Comparison of ENCODE assay signal across 10 cellular contexts in genomic region chr7:128783143-128783799, GRCh38. TPM values are rescaled to one million over a fixed set of nuclear protein-coding genes. Genes with fewer than 3 reads are reported as not detected.
DNase-seq lines count a peak whose midpoint lies in the region; ATAC-seq and TF ChIP-seq lines count a peak whose summit lies in the region.
"Had no signal": no experiment of that assay in that cellular context is flagged by ENCODE, and none has a peak within 500 bp of the region (broad histone marks: within the 10 kb centered on the region; RNA-seq: fewer than 3 reads in every experiment).

No MANE protein-coding gene starts in this region.

- H3K9me2 ChIP-seq in hepatocyte (replicated peaks; ENCODE audit: insufficient read depth): no peaks in the 10 kb centered on the region

- H3K79me2 ChIP-seq in hepatocyte (no peaks in the 10 kb centered on the region), smooth muscle cell (ENCODE audit: low read depth) (no peaks in the 10 kb centered on the region)

- peaks cover under 1% of the 10 kb centered on the region; the same call in 1 of the 2 replicates for H3K27me3 Mint-ChIP-seq in WTC11 (ENCODE audit: low read depth)

- no peaks in the 10 kb centered on the region for H3K36me3 Mint-ChIP-seq in WTC11

- H3K36me3 ChIP-seq in hepatocyte (replicated peaks; ENCODE audit: insufficient read depth, low read depth) (no peaks in the 10 kb centered on the region), smooth muscle cell (ENCODE audit: low read depth) (no peaks in the 10 kb centered on the region)

- H3K4me2 ChIP-seq in hepatocyte (peak overlapping the region; percentile 53), smooth muscle cell (peak overlapping the region; percentile 44)

- H3K9ac ChIP-seq in smooth muscle cell (ENCODE audit: low read depth): no peak overlapping the region

- H3K4me1 Mint-ChIP-seq in WTC11: peaks cover 10% of the 10 kb centered on the region

- H3K4me1 ChIP-seq in hepatocyte (ENCODE audit: insufficient read depth): peaks cover 5% of the 10 kb centered on the region
- no peaks in the 10 kb centered on the region for H3K4me1 ChIP-seq in smooth muscle cell (ENCODE audit: low read depth)

- no peak overlapping the region for H3K27ac ChIP-seq in hepatocyte
- no peak overlapping the region for H3K27ac ChIP-seq in smooth muscle cell (ENCODE audit: low read depth)
- H3K27ac ChIP-seq: skin epidermis had no signal

- peak overlapping the region; percentile 90 for H3K4me3 Mint-ChIP-seq in WTC11
- H3K4me3 Mint-ChIP-seq: T-helper 1 cell treated with Interleukin-12 subunit alpha and Interleukin-12 subunit beta and Interleukin-4 antibody, amounts not matched to agents 30 μg/mL and 1 μg/mL, for 36 hours had no signal

- CTCF ChIA-PET in WTC11 (lab: Charles Lee): interaction anchor here (0.6 to 1.6 kb wide), 7 partner anchors 11 to 100 kb away, joined by 3 to 8 read pairs (median 4); no protein-coding TSS in a partner anchor

- H3K9me3 ChIP-seq in hepatocyte (ENCODE audit: low read depth): no peaks in the 10 kb centered on the region
- H3K9me3 ChIP-seq in smooth muscle cell (replicated peaks; ENCODE audit: low read depth): no peaks in the 10 kb centered on the region

- H3K27ac Mint-ChIP-seq in WTC11: peak overlapping the region; percentile 15
- H3K27ac Mint-ChIP-seq: T-helper 1 cell treated with Interleukin-12 subunit alpha and Interleukin-12 subunit beta and Interleukin-4 antibody, amounts not matched to agents 30 μg/mL and 1 μg/mL, for 36 hours had no signal

- TF ChIP-seq CTCF in WTC11 (IDR thresholded peaks at IDR 0.05): no peak
- no peak for TF ChIP-seq CTCF in hepatocyte (IDR thresholded peaks at IDR 0.05; ENCODE audit: poor library complexity)
- TF ChIP-seq CTCF in smooth muscle cell (IDR thresholded peaks at IDR 0.05; ENCODE audit: borderline replicate concordance, insufficient read depth, poor library complexity, severe bottlenecking): no peak

- no peaks in the 10 kb centered on the region; the same call in 1 of the 2 replicates for H3K9me3 Mint-ChIP-seq in WTC11

- no peak overlapping the region for H2AFZ ChIP-seq in hepatocyte
- H2AFZ ChIP-seq in smooth muscle cell (ENCODE audit: low read depth): no peak overlapping the region

- H3K4me3 ChIP-seq in hepatocyte (no peak overlapping the region), smooth muscle cell (no peak overlapping the region)
- H3K4me3 ChIP-seq: skin epidermis had no signal

- no peaks in the 10 kb centered on the region for H3F3A ChIP-seq in smooth muscle cell (ENCODE audit: low read depth)

- 19% methylated on average over 15 of the region's 15 CpGs for WGBS in hepatocyte (ENCODE audit: low lambda C conversion rate, missing lambda C conversion rate)
- WGBS in smooth muscle cell (ENCODE audit: low lambda C conversion rate): 14% methylated on average over 15 of the region's 15 CpGs

- H3K27me3 ChIP-seq in hepatocyte: no peaks in the 10 kb centered on the region
- no peaks in the 10 kb centered on the region for H3K27me3 ChIP-seq in smooth muscle cell (ENCODE audit: low read depth)

- H4K20me1 ChIP-seq in hepatocyte (ENCODE audit: insufficient read depth, poor library complexity, severe bottlenecking): no peaks in the 10 kb centered on the region
- no peaks in the 10 kb centered on the region for H4K20me1 ChIP-seq in smooth muscle cell (ENCODE audit: low read depth)

- POLR2A ChIA-PET in WTC11 (lab: Charles Lee): interaction anchor here (0.6 kb wide), 1 partner anchor 342 kb away, joined by 5 read pairs; no protein-coding TSS in a partner anchor

- ATAC-seq in WTC11 (peak; percentile 96), GM18868 (IDR thresholded peaks at IDR 0.05; ENCODE audit: unreplicated experiment) (no peak)

- peak; percentile 30 for DNase-seq in NCI-H146 (lab: John Stamatoyannopoulos, UW)
- no peak for DNase-seq in NCI-H146 treated with DMSO at 0.1 percent for 48 hours (lab: John Stamatoyannopoulos, UW; ENCODE audit: unreplicated experiment)
- DNase-seq in WTC11 (ENCODE audit: low spot score): peak; percentile 93
- DNase-seq in hepatocyte (ENCODE audit: low spot score): peak; percentile 86
- DNase-seq in smooth muscle cell (lab: John Stamatoyannopoulos, UW; ENCODE audit: unreplicated experiment): peak; percentile 52
- no peak for DNase-seq in NCI-H2196 (lab: John Stamatoyannopoulos, UW; ENCODE audit: unreplicated experiment)
- no peak for DNase-seq in stimulated activated CD4-positive, alpha-beta T cell treated with anti-CD3 and anti-CD28 coated beads, Interleukin-2, amount 100 ng/mL, for 48 hours

TF ChIP-seq in WTC11, 78 proteins besides CTCF, POLR2A, EP300 and RAD21 (continues in another document):
- no peak for TF ChIP-seq ZNF219 (CRISPR knock-in tag; IDR thresholded peaks at IDR 0.05; ENCODE audit: borderline replicate concordance)
- TF ChIP-seq MLX (CRISPR knock-in tag; IDR thresholded peaks at IDR 0.05): no peak
- no peak for TF ChIP-seq RORB (CRISPR knock-in tag; IDR thresholded peaks at IDR 0.05)
- no peak for TF ChIP-seq NR2C2 (CRISPR knock-in tag; IDR thresholded peaks at IDR 0.05)
- TF ChIP-seq E2F1 (CRISPR knock-in tag; IDR thresholded peaks at IDR 0.05): peak; percentile 42; the same call in 1 of the 2 replicates
- no peak for TF ChIP-seq ATF1 (CRISPR knock-in tag; IDR thresholded peaks at IDR 0.05)
- TF ChIP-seq NR1H2 (CRISPR knock-in tag; IDR thresholded peaks at IDR 0.05): no peak
- TF ChIP-seq FOXK1 (CRISPR knock-in tag; IDR thresholded peaks at IDR 0.05): peak; percentile 46; the same call in 1 of the 2 replicates
- TF ChIP-seq USF2 (CRISPR knock-in tag; IDR thresholded peaks at IDR 0.05): no peak
- TF ChIP-seq ZNF263 (CRISPR knock-in tag; IDR thresholded peaks at IDR 0.05; ENCODE audit: low read depth): no peak
- no peak for TF ChIP-seq CREM (CRISPR knock-in tag; IDR thresholded peaks at IDR 0.05)
- no peak for TF ChIP-seq NFATC4 (CRISPR knock-in tag; IDR thresholded peaks at IDR 0.05)
- TF ChIP-seq TEAD1 (CRISPR knock-in tag; IDR thresholded peaks at IDR 0.05): peak; percentile 44; the same call in 1 of the 2 replicates
- no peak for TF ChIP-seq ZNF423 (CRISPR knock-in tag; IDR thresholded peaks at IDR 0.05)
- TF ChIP-seq ZNF512 (CRISPR knock-in tag; IDR thresholded peaks at IDR 0.05; ENCODE audit: borderline replicate concordance): no peak
- no peak; the same call in 1 of the 2 replicates for TF ChIP-seq FOXP1 (CRISPR knock-in tag; IDR thresholded peaks at IDR 0.05; ENCODE audit: borderline replicate concordance)

RNA-seq across cellular contexts. Expression of gene OPN1SW, which starts 7.7 kb away (rescaled TPM):
- total RNA-seq in WTC11 (2021) (not detected in 3 replicates), hepatocyte (not detected in 2 replicates), smooth muscle cell (not detected in 2 replicates)
- polyA plus RNA-seq in hepatocyte (0.80 TPM in 1 of 2 replicates, not detected in the other), smooth muscle cell (1.7 and 4.0 TPM in 2 replicates)

RNA-seq across cellular contexts. Expression of gene CCDC136, which starts 8.5 kb away (rescaled TPM):
- 47.4 to 51.0 TPM (median 49.5 TPM) in 3 replicates for total RNA-seq in WTC11 (2021)
- 3.4 and 5.6 TPM in 2 replicates for total RNA-seq in hepatocyte
- polyA plus RNA-seq in hepatocyte: 3.8 and 8.3 TPM in 2 replicates
- 2.7 and 3.2 TPM in 2 replicates for total RNA-seq in smooth muscle cell
- polyA plus RNA-seq in smooth muscle cell: 3.1 and 4.7 TPM in 2 replicates

RNA-seq across cellular contexts. Expression of gene CALU, which starts 44.1 kb away (rescaled TPM):
- total RNA-seq in WTC11 (2021) (150 to 163 TPM (median 159 TPM) in 3 replicates), hepatocyte (248 and 267 TPM in 2 replicates), smooth muscle cell (679 and 873 TPM in 2 replicates)
- polyA plus RNA-seq in hepatocyte (283 and 291 TPM in 2 replicates), smooth muscle cell (605 and 783 TPM in 2 replicates)

RNA-seq across cellular contexts. Expression of gene FLNC, which starts 46.9 kb away (rescaled TPM):
- total RNA-seq in WTC11 (2021) (6.3 to 8.0 TPM (median 6.8 TPM) in 3 replicates), hepatocyte (32.8 and 60.7 TPM in 2 replicates), smooth muscle cell (26.9 and 34.2 TPM in 2 replicates)
- polyA plus RNA-seq in hepatocyte (40.4 and 46.6 TPM in 2 replicates), smooth muscle cell (31.7 and 38.6 TPM in 2 replicates)

Comparison
In these comparisons a context has a peak if more than half of its experiments do, and no peak if none do; other contexts are left out.
1. DNase-seq: peak in NCI-H146 (single experiment), WTC11 (single experiment), hepatocyte (single experiment) and smooth muscle cell (single experiment); none in NCI-H146 treated with DMSO at 0.1 percent for 48 hours (single experiment), NCI-H2196 (single experiment) and stimulated activated CD4-positive, alpha-beta T cell treated with anti-CD3 and anti-CD28 coated beads, Interleukin-2, amount 100 ng/mL, for 48 hours (0 of 2).